ENCODE assay signal across 1 cellular context in genomic region chr2:216011320-216011849, GRCh38.
TF ChIP-seq lines count a peak whose summit lies in the region.

No MANE protein-coding gene starts in this region.

TF ChIP-seq in WTC11, 78 proteins besides CTCF, POLR2A, EP300 and RAD21 (continued from another document):
- TF ChIP-seq STAT6 (CRISPR knock-in tag; conservative IDR thresholded peaks at IDR 0.05; ENCODE audit: low read depth) (no peak), NR1H2 (CRISPR knock-in tag; IDR thresholded peaks at IDR 0.05) (no peak), ATF3 (CRISPR knock-in tag; conservative IDR thresholded peaks at IDR 0.05) (no peak), ARID4B (CRISPR knock-in tag; IDR thresholded peaks at IDR 0.05; ENCODE audit: borderline replicate concordance) (no peak), MYBL2 (CRISPR knock-in tag; IDR thresholded peaks at IDR 0.05) (no peak), FOXP4 (CRISPR knock-in tag; IDR thresholded peaks at IDR 0.05) (no peak), ZNF232 (CRISPR knock-in tag; IDR thresholded peaks at IDR 0.05) (no peak), GTF2I (CRISPR knock-in tag; conservative IDR thresholded peaks at IDR 0.05) (no peak), CBFB (CRISPR knock-in tag; IDR thresholded peaks at IDR 0.05; ENCODE audit: low read depth) (no peak), ZNF219 (CRISPR knock-in tag; IDR thresholded peaks at IDR 0.05; ENCODE audit: borderline replicate concordance) (no peak), ESRRA (CRISPR knock-in tag; IDR thresholded peaks at IDR 0.05; ENCODE audit: borderline replicate concordance) (no peak), JAZF1 (CRISPR knock-in tag; IDR thresholded peaks at IDR 0.05) (no peak), AR (CRISPR knock-in tag; IDR thresholded peaks at IDR 0.05) (no peak)
TF ChIP-seq in WTC11: peak in this region for 0.
